In the genomic region with DNA sequence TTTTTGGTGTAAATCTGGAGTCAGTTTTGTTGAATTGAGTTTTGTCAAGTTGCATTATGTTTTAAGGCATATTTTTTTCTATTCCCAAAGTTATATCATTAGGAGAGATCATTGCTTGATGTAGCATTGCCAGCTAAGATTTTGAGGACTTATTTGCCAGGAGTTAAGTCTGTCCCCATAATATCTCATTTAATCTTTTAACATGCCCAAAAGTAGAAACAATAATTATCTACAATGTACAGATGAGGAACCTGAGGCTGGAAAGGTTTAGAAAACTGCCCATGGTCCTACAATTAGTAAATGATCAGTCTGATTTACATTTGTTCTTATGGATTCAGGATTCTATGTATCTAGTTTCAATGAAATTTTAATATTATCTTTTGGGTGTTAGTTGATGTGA, we compare ENCODE assay signal across 14 cellular contexts. TPM values are rescaled to one million over a fixed set of nuclear protein-coding genes. Genes with fewer than 3 reads are reported as not detected.
A peak's percentile ranks its signal among the peaks of the same experiment; 100 is the strongest.
DNase-seq lines count a peak whose midpoint lies in the region; ATAC-seq and TF ChIP-seq lines count a peak whose summit lies in the region.
"Had no signal": no experiment of that assay in that cellular context is flagged by ENCODE, and none has a peak within 500 bp of the region (broad histone marks: within the 10 kb centered on the region; RNA-seq: fewer than 3 reads in every experiment).

No MANE protein-coding gene starts in this region.

- H3F3A ChIP-seq in GM23338 (replicated peaks; ENCODE audit: low read depth), result no peaks in the 10 kb centered on the region

- peaks cover 34% of the 10 kb centered on the region for H4K20me1 ChIP-seq in GM23338 (replicated peaks; ENCODE audit: insufficient read depth)

- intact Hi-C loops in natural killer cell (cut with micrococcal nuclease), result no loop called here
- intact Hi-C loops in sciatic nerve (cut with DNase I), result no loop called here
- intact Hi-C loops in left lung (cut with DNase I), result no loop called here

- no peak overlapping the region for H2AFZ ChIP-seq in GM23338

- peak overlapping the region in 3 of 4 donors; percentile 17 to 80 (median 59) for H3K4me3 Mint-ChIP-seq in CD4-positive, CD25-positive, alpha-beta regulatory T cell
- H3K4me3 Mint-ChIP-seq in T-cell, result peak overlapping the region in 2 of 3 donors; percentile 32 to 56
- peak overlapping the region; percentile 49 for H3K4me3 Mint-ChIP-seq in natural killer cell
- no peak overlapping the region; the same call in 2 of the 3 replicates for H3K4me3 Mint-ChIP-seq in GM23338

- no peaks in the 10 kb centered on the region for H3K27me3 ChIP-seq in CD4-positive, CD25-positive, alpha-beta regulatory T cell (ENCODE audit: control insufficient read depth, insufficient read depth, low read length)
- H3K27me3 ChIP-seq in GM23338 (ENCODE audit: insufficient read depth), result no peaks in the 10 kb centered on the region
- no peaks in the 10 kb centered on the region for H3K27me3 ChIP-seq in left lung

- H3K4me3 ChIP-seq in CD4-positive, CD25-positive, alpha-beta regulatory T cell (ENCODE audit: low read depth, low read length), result peak overlapping the region; percentile 92
- H3K4me3 ChIP-seq in GM12865 (ENCODE audit: low read depth, low read length) (peak overlapping the region; percentile 1; the same call in 1 of the 2 replicates), GM23338 (no peak overlapping the region), left lung (no peak overlapping the region)
- H3K4me3 ChIP-seq: mucosa of descending colon had no signal

- H3K4me2 ChIP-seq in GM23338, result no peak overlapping the region

- H3K27me3 Mint-ChIP-seq in CD4-positive, CD25-positive, alpha-beta regulatory T cell, result peaks cover 4% of the 10 kb centered on the region
- H3K27me3 Mint-ChIP-seq in T-cell (no peaks in the 10 kb centered on the region), natural killer cell (ENCODE audit: low read depth in 2 of 2) (no peaks in the 10 kb centered on the region), GM23338 (ENCODE audit: insufficient read depth, low read depth, poor library complexity) (peaks cover 2% of the 10 kb centered on the region)
- H3K27me3 Mint-ChIP-seq: activated B cell treated with CpG ODN at 0.5 μM for 24 hours had no signal

- peaks cover 91% of the 10 kb centered on the region for H3K79me2 ChIP-seq in GM23338 (replicated peaks; ENCODE audit: insufficient read depth)

- H3K4me1 Mint-ChIP-seq in CD4-positive, CD25-positive, alpha-beta regulatory T cell, result peaks cover 33 to 63% (median 49%) of the 10 kb centered on the region in 4 donors
- peaks cover 55 to 69% (median 62%) of the 10 kb centered on the region in 3 donors for H3K4me1 Mint-ChIP-seq in T-cell
- H3K4me1 Mint-ChIP-seq in natural killer cell, result peaks cover 61 to 67% of the 10 kb centered on the region in 2 donors
- H3K4me1 Mint-ChIP-seq in GM23338, result peaks cover 28% of the 10 kb centered on the region

- no peak for ATAC-seq in CD4-positive, CD25-positive, alpha-beta regulatory T cell (ENCODE audit: low read depth in 2 of 2)
- ATAC-seq in T-cell (replicated peaks in 1 of 4), result no peak
- no peak for ATAC-seq in natural killer cell
- ATAC-seq in GM23338, result no peak
- no peak for ATAC-seq in sciatic nerve
- no peak for ATAC-seq in left lung
- ATAC-seq: mucosa of descending colon, Right ventricle myocardium inferior had no signal

- H3K9me2 ChIP-seq in GM23338 (ENCODE audit: insufficient read depth), result peaks cover 3% of the 10 kb centered on the region; the same call in 1 of the 2 replicates

- no peaks in the 10 kb centered on the region for H3K9me3 ChIP-seq in CD4-positive, CD25-positive, alpha-beta regulatory T cell (ENCODE audit: control insufficient read depth in 2 of 2, low read length in 2 of 2)
- H3K9me3 ChIP-seq in left lung, result no peaks in the 10 kb centered on the region
- H3K9me3 ChIP-seq: mucosa of descending colon had no signal

- CTCF ChIA-PET in T-cell (lab: Charles Lee), result interaction anchor here in 1 of 2 donors (1.5 kb wide), 1 partner anchor 11 kb away, joined by 4 read pairs; no protein-coding TSS in a partner anchor

- TF ChIP-seq CTCF in GM12865 (IDR thresholded peaks at IDR 0.05; ENCODE audit: insufficient read depth, low read depth, low read length, missing control alignments), result no peak
- TF ChIP-seq CTCF in natural killer cell (IDR thresholded peaks at IDR 0.05), result no peak
- TF ChIP-seq CTCF in GM23338 (conservative IDR thresholded peaks at IDR 0.05; ENCODE audit: low read depth in 2 of 2), result no peak
- no peak for TF ChIP-seq CTCF in left lung (IDR thresholded peaks at IDR 0.05)

- peaks cover 9% of the 10 kb centered on the region for H3K36me3 ChIP-seq in CD4-positive, CD25-positive, alpha-beta regulatory T cell (ENCODE audit: control insufficient read depth, insufficient read depth, low read length)
- H3K36me3 ChIP-seq in GM23338 (ENCODE audit: insufficient read depth) (no peaks in the 10 kb centered on the region), left lung (no peaks in the 10 kb centered on the region)

- H3K4me1 ChIP-seq in CD4-positive, CD25-positive, alpha-beta regulatory T cell (ENCODE audit: control insufficient read depth, insufficient read depth, low read length, poor library complexity, severe bottlenecking), result peaks cover 44% of the 10 kb centered on the region
- peaks cover 27% of the 10 kb centered on the region for H3K4me1 ChIP-seq in GM23338 (ENCODE audit: insufficient read depth)
- peaks cover 18 to 73% of the 10 kb centered on the region in 2 donors for H3K4me1 ChIP-seq in left lung

- no peak for DNase-seq in CD4-positive, CD25-positive, alpha-beta regulatory T cell
- no peak for DNase-seq in GM12865 (ENCODE audit: low read depth)
- DNase-seq in T-cell, result no peak
- no peak for DNase-seq in natural killer cell
- no peak for DNase-seq in GM23338 (ENCODE audit: low spot score)
- no peak for DNase-seq in sciatic nerve (ENCODE audit: low spot score)
- DNase-seq in left lung, result no peak
- DNase-seq: activated B cell treated with CpG ODN at 0.5 μM for 24 hours, cortex of kidney, DMS153, mucosa of descending colon, NCI-H226 had no signal

- no peak overlapping the region for H3K27ac ChIP-seq in CD4-positive, CD25-positive, alpha-beta regulatory T cell (ENCODE audit: insufficient read depth, low read length, poor library complexity, severe bottlenecking)
- H3K27ac ChIP-seq in GM23338 (ENCODE audit: low read depth) (no peak overlapping the region), left lung (no peak overlapping the region)
- H3K27ac ChIP-seq: epithelial cell of prostate had no signal

- H3K27ac Mint-ChIP-seq in CD4-positive, CD25-positive, alpha-beta regulatory T cell, result peak overlapping the region in 1 of 3 donors; percentile 71
- no peak overlapping the region for H3K27ac Mint-ChIP-seq in T-cell
- peak overlapping the region; percentile 61 to 76 for H3K27ac Mint-ChIP-seq in natural killer cell
- no peak overlapping the region for H3K27ac Mint-ChIP-seq in GM23338

- H3K36me3 Mint-ChIP-seq in CD4-positive, CD25-positive, alpha-beta regulatory T cell, result peaks cover 7% of the 10 kb centered on the region
- H3K36me3 Mint-ChIP-seq in T-cell, result peaks cover 10% of the 10 kb centered on the region
- H3K36me3 Mint-ChIP-seq in natural killer cell, result no peaks in the 10 kb centered on the region
- peaks cover 9% of the 10 kb centered on the region; the same call in 2 of the 3 replicates for H3K36me3 Mint-ChIP-seq in GM23338 (ENCODE audit: low read depth)

- POLR2A ChIA-PET in T-cell (lab: Charles Lee), result interaction anchor here (0.6 to 0.8 kb wide), 3 partner anchors 11 to 14 kb away, joined by 3 to 10 read pairs (median 3); no protein-coding TSS in a partner anchor

- no peaks in the 10 kb centered on the region for H3K9me3 Mint-ChIP-seq in CD4-positive, CD25-positive, alpha-beta regulatory T cell
- H3K9me3 Mint-ChIP-seq in T-cell, result no peaks in the 10 kb centered on the region
- H3K9me3 Mint-ChIP-seq in natural killer cell, result no peaks in the 10 kb centered on the region
- H3K9me3 Mint-ChIP-seq in GM23338, result no peaks in the 10 kb centered on the region
- H3K9me3 Mint-ChIP-seq: activated B cell treated with CpG ODN at 0.5 μM for 24 hours had no signal

TF ChIP-seq in GM23338, 12 proteins besides CTCF, POLR2A, EP300 and RAD21 (continues in another document):
- TF ChIP-seq STAT1 (IDR thresholded peaks at IDR 0.05; ENCODE audit: unreplicated experiment), result no peak

RNA-seq across cellular contexts. Expression of gene NIPBL, which starts 4.7 kb away (rescaled TPM):
- 132 TPM for total RNA-seq in CD4-positive, CD25-positive, alpha-beta regulatory T cell
- polyA plus RNA-seq in CD4-positive, CD25-positive, alpha-beta regulatory T cell, result 10 to 100 TPM; 12.5 to 21.2 (median 15.4) TPM
- total RNA-seq in T-cell, result 100 to 1,000 TPM in 2 of 5 donors, 10 to 100 TPM in 3; 87.5 to 133 (median 93.6) TPM
- 100 to 1,000 TPM; 137 to 153 (median 145) TPM for total RNA-seq in natural killer cell
- 40.3 and 44.2 TPM in 2 replicates for total RNA-seq in GM23338 (2014; rRNA removed; shearing (Covaris generic))
- 47.1 and 51.4 TPM in 2 replicates for polyA plus RNA-seq in GM23338 (2016; fragmentation: Nextera tagmentation; extraction: Ambion mirVana)
- total RNA-seq in sciatic nerve, result 97.0 TPM
- 10 to 100 TPM; 48.8 to 57.7 TPM for total RNA-seq in left lung

Comparison
In these comparisons a context has a peak if more than half of its experiments do, and no peak if none do; other contexts are left out.
1. H3K4me3 ChIP-seq: peak in CD4-positive, CD25-positive, alpha-beta regulatory T cell (single experiment) and GM12865 (single experiment); none in GM23338 (single experiment) and left lung (0 of 2).
2. H3K27ac Mint-ChIP-seq: peak in natural killer cell (2 of 2); none in T-cell (0 of 2) and GM23338 (single experiment).